8 cellular contexts compared by ENCODE assay signal in genomic region chr9:89309608-89310485, GRCh38. TPM values are rescaled to one million over a fixed set of nuclear protein-coding genes. Genes with fewer than 3 reads are reported as not detected.
DNase-seq lines count a peak whose midpoint lies in the region; TF ChIP-seq lines count a peak whose summit lies in the region.

No MANE protein-coding gene starts in this region.

- peak overlapping the region; percentile 98 for H3K9ac ChIP-seq in endodermal cell (ENCODE audit: extremely low read depth, low read length, poor library complexity, severe bottlenecking)

- H3K27me3 ChIP-seq in endodermal cell (ENCODE audit: control insufficient read depth, insufficient read depth, low read length, poor library complexity, severe bottlenecking), result no peaks in the 10 kb centered on the region
- no peaks in the 10 kb centered on the region for H3K27me3 ChIP-seq in neuron (ENCODE audit: insufficient read depth, low read length)

- H3K36me3 Mint-ChIP-seq in endodermal cell (ENCODE audit: low read depth), result peaks cover 16% of the 10 kb centered on the region

- H3K27me3 Mint-ChIP-seq in endodermal cell (ENCODE audit: insufficient read depth), result no peaks in the 10 kb centered on the region

- DNase-seq in NCI-H2029 (lab: John Stamatoyannopoulos, UW), result peak; percentile 36
- no peak for DNase-seq in NCI-H2029 treated with DMSO at 0.1 percent for 48 hours (lab: John Stamatoyannopoulos, UW)
- DNase-seq in SW 1271 (lab: John Stamatoyannopoulos, UW), result peak; percentile 21 to 30
- DNase-seq in endodermal cell, result peak; percentile 60
- DNase-seq in NCI-H1436 treated with DMSO at 0.1 percent for 48 hours (lab: John Stamatoyannopoulos, UW), result no peak
- no peak for DNase-seq in DMS53 treated with DMSO at 0.1 percent for 48 hours (lab: John Stamatoyannopoulos, UW; ENCODE audit: unreplicated experiment)
- no peak for DNase-seq in NCI-H2171 treated with DMSO at 0.1 percent for 48 hours (lab: John Stamatoyannopoulos, UW)

- peak overlapping the region; percentile 11 for H2AFZ ChIP-seq in neuron (ENCODE audit: low read depth, low read length)

- H3K4me1 ChIP-seq in endodermal cell (ENCODE audit: control insufficient read depth, insufficient read depth, low read length) (peaks cover 8% of the 10 kb centered on the region), neuron (ENCODE audit: insufficient read depth, low read length) (peaks cover 25% of the 10 kb centered on the region)

- TF ChIP-seq CTCF in endodermal cell (conservative IDR thresholded peaks at IDR 0.05), result no peak

- H3K4me1 Mint-ChIP-seq in endodermal cell, result peaks cover 17% of the 10 kb centered on the region

- H3K27ac ChIP-seq in endodermal cell (ENCODE audit: low read depth, low read length), result peak overlapping the region; percentile 99

- WGBS in endodermal cell (ENCODE audit: insufficient coverage in 1 of 2, insufficient read length in 1 of 2), 2 experiments, result 23 to 51% methylated on average over 7 to 24 of the region's 25 CpGs

- H3K9me3 Mint-ChIP-seq in endodermal cell, result peaks cover 4% of the 10 kb centered on the region

- peaks cover 7% of the 10 kb centered on the region for H3K9me3 ChIP-seq in endodermal cell (ENCODE audit: control insufficient read depth, low read length)
- no peaks in the 10 kb centered on the region for H3K9me3 ChIP-seq in neuron (ENCODE audit: low read length)

- peak overlapping the region; percentile 89 for H3K4me3 ChIP-seq in endodermal cell (ENCODE audit: low read length)
- H3K4me3 ChIP-seq in neuron (ENCODE audit: low read length), result peak overlapping the region; percentile 89

- H3K27ac Mint-ChIP-seq in endodermal cell, result peak overlapping the region; percentile 99

- H3K4me3 Mint-ChIP-seq in endodermal cell, result peak overlapping the region; percentile 94

- peaks cover 19% of the 10 kb centered on the region for H3K36me3 ChIP-seq in endodermal cell (ENCODE audit: control insufficient read depth, insufficient read depth, low read length)
- peaks cover 9% of the 10 kb centered on the region for H3K36me3 ChIP-seq in neuron (ENCODE audit: insufficient read depth, low read length)

RNA-seq across cellular contexts. Expression of gene CKS2, which starts 1.1 kb away (rescaled TPM):
- 100 to 1,000 TPM; 163 to 209 TPM for total RNA-seq in endodermal cell
- polyA plus RNA-seq in endodermal cell (2013, experiment 1 of 2), result 377 TPM
- 393 TPM for polyA plus RNA-seq in endodermal cell (2013, experiment 2 of 2)

RNA-seq across cellular contexts. Expression of gene SECISBP2, which starts 8.5 kb away (rescaled TPM):
- 10 to 100 TPM; 55.7 to 56.0 TPM for total RNA-seq in endodermal cell
- 56.8 TPM for polyA plus RNA-seq in endodermal cell (2013, experiment 1 of 2)
- 48.8 TPM for polyA plus RNA-seq in endodermal cell (2013, experiment 2 of 2)

Comparison
In these comparisons a context has a peak if more than half of its experiments do, and no peak if none do; other contexts are left out.
1. DNase-seq: peak in NCI-H2029 (single experiment), SW 1271 (2 of 2) and endodermal cell (single experiment); none in NCI-H2029 treated with DMSO at 0.1 percent for 48 hours (single experiment), NCI-H1436 treated with DMSO at 0.1 percent for 48 hours (single experiment), DMS53 treated with DMSO at 0.1 percent for 48 hours (single experiment) and NCI-H2171 treated with DMSO at 0.1 percent for 48 hours (single experiment).